ENCODE assay signal across 7 cellular contexts in the genomic region with DNA sequence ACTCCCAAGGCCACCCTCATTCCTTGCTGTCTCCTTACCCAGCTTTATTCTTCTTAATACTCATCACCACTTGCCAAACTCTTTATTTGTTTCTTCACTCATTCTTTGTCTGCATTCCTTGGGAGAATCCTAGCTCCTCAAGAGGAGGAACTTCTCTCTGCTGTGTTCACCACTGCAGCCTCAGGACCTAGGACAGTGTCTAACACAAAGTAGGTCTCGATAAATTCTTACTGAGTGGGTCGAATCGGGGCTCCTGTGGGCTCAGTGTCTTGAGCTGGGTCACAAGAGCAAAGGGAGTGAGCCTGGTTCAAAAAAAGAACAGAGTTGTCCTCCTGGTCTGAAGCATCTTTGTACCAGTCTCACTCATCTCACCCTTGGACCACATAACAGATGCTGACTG.
"Had no signal": no experiment of that assay in that cellular context is flagged by ENCODE, and none has a peak within 500 bp of the region (broad histone marks: within the 10 kb centered on the region; RNA-seq: fewer than 3 reads in every experiment).

No MANE protein-coding gene starts in this region.

- H3K27me3 Mint-ChIP-seq: IgD-negative memory B cell had no signal

- ATAC-seq: HepG2, K562 had no signal

- H3K27ac Mint-ChIP-seq: IgD-negative memory B cell had no signal

- H3K4me3 ChIP-seq: K562 had no signal

- H3K4me3 Mint-ChIP-seq: IgD-negative memory B cell had no signal

- DNase-seq: IMR-90, KBM-7, KG1 had no signal

- H3K36me3 Mint-ChIP-seq: IgD-negative memory B cell had no signal

- H3K4me1 Mint-ChIP-seq: IgD-negative memory B cell had no signal

- FAIRE-seq: HepG2, K562 had no signal

- H3K27ac ChIP-seq: HL-60 had no signal
